Comparison of ENCODE assay signal across 1 cellular context in genomic region chr2:231369580-231370428, GRCh38.
TF ChIP-seq lines count a peak whose summit lies in the region.

No MANE protein-coding gene starts in this region.

TF ChIP-seq in HEK293, 187 proteins besides CTCF, POLR2A, EP300 and RAD21 (continued from another document):
- TF ChIP-seq PATZ1 (tag by site-specific recombination; IDR thresholded peaks at IDR 0.05), result no peak
